In genomic region chr4:165112258-165113156, GRCh38 we compare ENCODE assay signal across 8 cellular contexts. TPM values are rescaled to one million over a fixed set of nuclear protein-coding genes. Genes with fewer than 3 reads are reported as not detected.
DNase-seq lines count a peak whose midpoint lies in the region; ATAC-seq and TF ChIP-seq lines count a peak whose summit lies in the region.

TSS of gene TMEM192 (minus strand) at chr4:165112860. CDS start at chr4:165112773, 87 bp downstream.

- H3K4me3 ChIP-seq in OCI-LY1 (ENCODE audit: low read depth, low read length, poor library complexity, severe bottlenecking), result peak within 1 kb of the TSS; percentile 81

- ATAC-seq in GM21515 (IDR thresholded peaks at IDR 0.05; ENCODE audit: unreplicated experiment), result peak; percentile 97

- TF ChIP-seq CTCF in OCI-LY1 (IDR thresholded peaks at IDR 0.05; ENCODE audit: low read length), result peak; percentile 46

- no peaks in the 10 kb centered on the region for H4K20me1 ChIP-seq in OCI-LY1 (ENCODE audit: insufficient read depth, low read length)

- H3K27ac ChIP-seq in OCI-LY1 (ENCODE audit: low read depth, low read length, poor library complexity, severe bottlenecking) (peak within 1 kb of the TSS; percentile 13), epithelial cell of prostate (peak within 1 kb of the TSS; percentile 70)

- H2AFZ ChIP-seq in OCI-LY1 (ENCODE audit: low read length), result peak within 1 kb of the TSS; percentile 77

- H3K9ac ChIP-seq in OCI-LY1 (ENCODE audit: low read length), result peak within 1 kb of the TSS; percentile 82

- no peaks in the 10 kb centered on the region for H3K27me3 ChIP-seq in OCI-LY1 (ENCODE audit: insufficient read depth, low read length)

- H3K4me1 ChIP-seq in OCI-LY1 (ENCODE audit: insufficient read depth, low read length, severe bottlenecking), result peaks cover 17% of the 10 kb centered on the region

- H3F3A ChIP-seq in OCI-LY1 (ENCODE audit: insufficient read depth, low read length), result no peaks in the 10 kb centered on the region

- no peaks in the 10 kb centered on the region for H3K9me2 ChIP-seq in OCI-LY1 (ENCODE audit: low read depth, low read length)

- peaks cover 10% of the 10 kb centered on the region for H3K79me2 ChIP-seq in OCI-LY1 (ENCODE audit: insufficient read depth, low read length)

- H3K9me3 ChIP-seq in OCI-LY1 (ENCODE audit: low read length), result no peaks in the 10 kb centered on the region

- peak within 1 kb of the TSS; percentile 94 for H3K4me2 ChIP-seq in OCI-LY1 (ENCODE audit: low read length)

- 0 out of 2 replicates have a peak, but pooled peaks cover 4% of the 10 kb centered on the region for H3K36me3 ChIP-seq in OCI-LY1 (ENCODE audit: insufficient read depth, low read length)

- DNase-seq in DMS 273 treated with DMSO at 0.1 percent for 48 hours (lab: John Stamatoyannopoulos, UW) (peak; percentile 85), HuH-7 (ENCODE audit: low spot score) (peak; percentile 89), activated T-cell treated with anti-CD3 and anti-CD28 coated beads for 48 hours (ENCODE audit: low read depth) (peak; percentile 88), epithelial cell of prostate (ENCODE audit: low read depth, low spot score) (peak; percentile 52), mucosa of gallbladder (ENCODE audit: low spot score) (peak; percentile 94)
- peak; percentile 80 to 82 for DNase-seq in stimulated activated CD8-positive, alpha-beta memory T cell treated with anti-CD3 and anti-CD28 coated beads, Interleukin-4, amount 100 ng/mL, for 4 hours (ENCODE audit: low read depth in 2 of 2, low spot score in 1 of 2)

RNA-seq across cellular contexts. Expression of gene TMEM192, which starts in this region (rescaled TPM):
- 17.2 TPM for total RNA-seq in mucosa of gallbladder

Comparison
In these comparisons a context has a peak if more than half of its experiments do, and no peak if none do; other contexts are left out.
1. Peak in every context shown above with its lines: DNase-seq, ATAC-seq, H3K4me3 ChIP-seq and H3K27ac ChIP-seq.